10 cellular contexts compared by ENCODE assay signal in the genomic region with DNA sequence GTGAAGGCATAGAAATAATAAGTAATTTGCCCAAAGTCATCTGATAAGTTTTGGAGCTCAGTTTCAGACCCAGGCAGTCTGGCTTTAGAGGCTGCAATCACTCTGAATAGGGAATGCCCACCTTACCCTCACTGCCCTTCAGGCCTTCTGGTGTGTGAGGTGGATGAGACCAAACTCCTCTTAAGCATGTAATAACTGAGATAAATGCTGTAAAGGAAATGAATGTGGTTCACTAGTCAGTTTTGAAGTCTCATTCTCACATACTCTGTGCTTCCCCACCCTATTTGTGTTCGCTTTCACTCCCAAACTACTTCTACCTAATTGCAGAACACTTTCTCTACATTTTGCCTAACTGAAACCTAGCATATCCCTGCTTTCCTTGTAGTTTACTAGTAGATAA.
DNase-seq lines count a peak whose midpoint lies in the region; ATAC-seq lines count a peak whose summit lies in the region.
"Had no signal": no experiment of that assay in that cellular context is flagged by ENCODE, and none has a peak within 500 bp of the region (broad histone marks: within the 10 kb centered on the region; RNA-seq: fewer than 3 reads in every experiment).

No MANE protein-coding gene starts in this region.

- peaks cover 25% of the 10 kb centered on the region for H3K4me1 Mint-ChIP-seq in activated CD4-positive, alpha-beta T cell treated with anti-CD3 and anti-CD28 coated beads for 36 hours
- peaks cover 28% of the 10 kb centered on the region for H3K4me1 Mint-ChIP-seq in stimulated activated effector memory CD8-positive, alpha-beta T cell treated with anti-CD3 and anti-CD28 coated beads, Interleukin-12 subunit alpha, Interleukin-12 subunit beta, amount 100 ng/mL, for 72 hours

- no peaks in the 10 kb centered on the region for H3K36me3 ChIP-seq in Karpas-422 (ENCODE audit: insufficient read depth, low read length)

- no peak overlapping the region for H3K4me2 ChIP-seq in Karpas-422 (ENCODE audit: low read depth, low read length, poor library complexity, severe bottlenecking)
- H3K4me2 ChIP-seq: KMS-11 had no signal

- no peaks in the 10 kb centered on the region for H3K9me3 ChIP-seq in Karpas-422 (ENCODE audit: low read length)

- no peak for DNase-seq in activated CD4-positive, alpha-beta T cell treated with anti-CD3 and anti-CD28 coated beads for 36 hours
- no peak for DNase-seq in activated CD4-positive, alpha-beta T cell treated with anti-CD3 and anti-CD28 coated beads for 48 hours
- no peak for DNase-seq in stimulated activated effector memory CD8-positive, alpha-beta T cell treated with anti-CD3 and anti-CD28 coated beads, Interleukin-12 subunit alpha, Interleukin-12 subunit beta, amount 100 ng/mL, for 72 hours (ENCODE audit: low spot score in 2 of 2)
- DNase-seq in RKO (ENCODE audit: low spot score) = no peak
- DNase-seq in Karpas-422 = no peak
- DNase-seq in HUDEP-2 (lab: John Stamatoyannopoulos, UW; ENCODE audit: unreplicated experiment in 76 of 76) = no peak

- CTCF ChIA-PET in activated CD4-positive, alpha-beta T cell treated with anti-CD3 and anti-CD28 coated beads for 36 hours (lab: Charles Lee) = no interaction called here

- no peak overlapping the region for H2AFZ ChIP-seq in Karpas-422 (ENCODE audit: low read length)

- H3K4me3 Mint-ChIP-seq in activated CD4-positive, alpha-beta T cell treated with anti-CD3 and anti-CD28 coated beads for 36 hours = no peak overlapping the region
- no peak overlapping the region for H3K4me3 Mint-ChIP-seq in stimulated activated effector memory CD8-positive, alpha-beta T cell treated with anti-CD3 and anti-CD28 coated beads, Interleukin-12 subunit alpha, Interleukin-12 subunit beta, amount 100 ng/mL, for 72 hours

- peaks cover 6% of the 10 kb centered on the region for H3K4me1 ChIP-seq in Karpas-422 (ENCODE audit: low read length)

- no peak overlapping the region for H3K9ac ChIP-seq in Karpas-422 (ENCODE audit: low read length)
- H3K9ac ChIP-seq: KMS-11 had no signal

- H4K20me1 ChIP-seq in Karpas-422 (ENCODE audit: insufficient read depth, low read depth, low read length) = no peaks in the 10 kb centered on the region; the same call in 1 of the 2 replicates

- POLR2A ChIA-PET in activated CD4-positive, alpha-beta T cell treated with anti-CD3 and anti-CD28 coated beads for 36 hours (lab: Charles Lee) = no interaction called here

- H3K79me2 ChIP-seq in Karpas-422 (ENCODE audit: low read length) = peaks cover 3% of the 10 kb centered on the region; the same call in 1 of the 2 replicates

- H3K27me3 Mint-ChIP-seq in activated CD4-positive, alpha-beta T cell treated with anti-CD3 and anti-CD28 coated beads for 36 hours = no peaks in the 10 kb centered on the region

- peak; percentile 55 for ATAC-seq in activated CD4-positive, alpha-beta T cell treated with anti-CD3 and anti-CD28 coated beads for 36 hours
- ATAC-seq in GM21723 (IDR thresholded peaks at IDR 0.05; ENCODE audit: unreplicated experiment) (peak; percentile 97), HG03139 (IDR thresholded peaks at IDR 0.05; ENCODE audit: unreplicated experiment) (peak; percentile 81)
- peak; percentile 90 for ATAC-seq in stimulated activated effector memory CD8-positive, alpha-beta T cell treated with anti-CD3 and anti-CD28 coated beads, Interleukin-12 subunit alpha, Interleukin-12 subunit beta, amount 100 ng/mL, for 72 hours

- H3K36me3 Mint-ChIP-seq in activated CD4-positive, alpha-beta T cell treated with anti-CD3 and anti-CD28 coated beads for 36 hours (ENCODE audit: low read depth) = peaks cover 9% of the 10 kb centered on the region
- H3K36me3 Mint-ChIP-seq in stimulated activated effector memory CD8-positive, alpha-beta T cell treated with anti-CD3 and anti-CD28 coated beads, Interleukin-12 subunit alpha, Interleukin-12 subunit beta, amount 100 ng/mL, for 72 hours = no peaks in the 10 kb centered on the region

- no peak overlapping the region for H3K4me3 ChIP-seq in Karpas-422 (ENCODE audit: low read length)

- intact Hi-C loops in activated CD4-positive, alpha-beta T cell treated with anti-CD3 and anti-CD28 coated beads for 36 hours (cut with DNase I, micrococcal nuclease) = no loop called here

- no peak overlapping the region for H3K27ac ChIP-seq in Karpas-422 (ENCODE audit: low read length)
- H3K27ac ChIP-seq: 22Rv1, KMS-11 had no signal

- H3K27me3 ChIP-seq in Karpas-422 (ENCODE audit: low read length) = no peaks in the 10 kb centered on the region

- H3K9me3 Mint-ChIP-seq in activated CD4-positive, alpha-beta T cell treated with anti-CD3 and anti-CD28 coated beads for 36 hours (ENCODE audit: low read depth) = peaks cover 2% of the 10 kb centered on the region
- no peaks in the 10 kb centered on the region for H3K9me3 Mint-ChIP-seq in stimulated activated effector memory CD8-positive, alpha-beta T cell treated with anti-CD3 and anti-CD28 coated beads, Interleukin-12 subunit alpha, Interleukin-12 subunit beta, amount 100 ng/mL, for 72 hours

- no peak overlapping the region for H3K27ac Mint-ChIP-seq in activated CD4-positive, alpha-beta T cell treated with anti-CD3 and anti-CD28 coated beads for 36 hours
- H3K27ac Mint-ChIP-seq in stimulated activated effector memory CD8-positive, alpha-beta T cell treated with anti-CD3 and anti-CD28 coated beads, Interleukin-12 subunit alpha, Interleukin-12 subunit beta, amount 100 ng/mL, for 72 hours = no peak overlapping the region

- H3K9me2 ChIP-seq in Karpas-422 (replicated peaks; ENCODE audit: insufficient read depth, low read length) = no peaks in the 10 kb centered on the region
